15 cellular contexts compared by ENCODE assay signal in genomic region chr3:119365418-119365817, GRCh38.
DNase-seq lines count a peak whose midpoint lies in the region; ATAC-seq and TF ChIP-seq lines count a peak whose summit lies in the region.
"Had no signal": no experiment of that assay in that cellular context is flagged by ENCODE, and none has a peak within 500 bp of the region (broad histone marks: within the 10 kb centered on the region; RNA-seq: fewer than 3 reads in every experiment).

No MANE protein-coding gene starts in this region.

- ATAC-seq in SK-N-SH treated with all-trans-retinoic acid at 6 μM for 48 hours (peak; percentile 84), Right ventricle myocardium superior (ENCODE audit: poor library complexity) (no peak)
- ATAC-seq: A549, HCT116 had no signal

- no peak overlapping the region for H3K4me3 ChIP-seq in fibroblast of the aortic adventitia (ENCODE audit: low read depth, low read length)
- H3K4me3 ChIP-seq in neuron (ENCODE audit: low read length), result no peak overlapping the region
- H3K4me3 ChIP-seq: A549, BLaER1 had no signal

- no peaks in the 10 kb centered on the region for H3K9me3 ChIP-seq in neuron (ENCODE audit: low read length)
- H3K9me3 ChIP-seq: A549, BLaER1, Caco-2 had no signal

- H2AFZ ChIP-seq in neuron (ENCODE audit: low read depth, low read length), result peak overlapping the region; percentile 30

- intact Hi-C loops in Right ventricle myocardium superior (cut with DNase I), result no loop called here

- no peak for TF ChIP-seq CTCF in fibroblast of the aortic adventitia (IDR thresholded peaks at IDR 0.05; ENCODE audit: insufficient read depth, low read length)

- DNase-seq in fibroblast of the aortic adventitia (ENCODE audit: low read depth), result peak; percentile 23
- DNase-seq in NCI-H1694 treated with DMSO at 0.1 percent for 48 hours (lab: John Stamatoyannopoulos, UW), result no peak
- no peak for DNase-seq in H4 (ENCODE audit: low spot score)
- DNase-seq in Right ventricle myocardium superior, result no peak
- DNase-seq: AML-193; Caco-2; CD8-positive, alpha-beta memory T cell; DND-41; GDM1; GOT3 had no signal

- H3K27me3 ChIP-seq in neuron (ENCODE audit: insufficient read depth, low read length), result no peaks in the 10 kb centered on the region
- H3K27me3 ChIP-seq: BLaER1 had no signal

- no peaks in the 10 kb centered on the region for H3K4me1 ChIP-seq in neuron (ENCODE audit: insufficient read depth, low read length)
- H3K4me1 ChIP-seq: A549, BLaER1, Caco-2 had no signal

- H3K36me3 ChIP-seq in neuron (ENCODE audit: insufficient read depth, low read length), result no peaks in the 10 kb centered on the region
- H3K36me3 ChIP-seq: BLaER1 had no signal

TF ChIP-seq in SK-N-SH treated with all-trans-retinoic acid at 6 μM for 48 hours, 23 proteins besides CTCF, POLR2A, EP300 and RAD21:
- TF ChIP-seq ZFP3 (CRISPR knock-in tag; IDR thresholded peaks at IDR 0.05) (0 out of 2 replicates have a peak, but pooled peaks have one; percentile 68), PPARA (CRISPR knock-in tag; IDR thresholded peaks at IDR 0.05; ENCODE audit: borderline replicate concordance) (no peak), ESRRG (CRISPR knock-in tag; IDR thresholded peaks at IDR 0.05) (no peak), ZC3H10 (CRISPR knock-in tag; IDR thresholded peaks at IDR 0.05) (no peak), PATZ1 (CRISPR knock-in tag; IDR thresholded peaks at IDR 0.05; ENCODE audit: borderline replicate concordance) (no peak), TOX (CRISPR knock-in tag; IDR thresholded peaks at IDR 0.05; ENCODE audit: borderline replicate concordance) (no peak), BACH2 (CRISPR knock-in tag; IDR thresholded peaks at IDR 0.05; ENCODE audit: borderline replicate concordance) (peak; percentile 72), ZNF70 (CRISPR knock-in tag; IDR thresholded peaks at IDR 0.05) (0 out of 2 replicates have a peak, but pooled peaks have one; percentile 7), ZFP30 (CRISPR knock-in tag; IDR thresholded peaks at IDR 0.05) (no peak), POU6F1 (CRISPR knock-in tag; IDR thresholded peaks at IDR 0.05; ENCODE audit: borderline replicate concordance, low read depth) (no peak), TCF4 (CRISPR knock-in tag; IDR thresholded peaks at IDR 0.05; ENCODE audit: borderline replicate concordance) (peak; percentile 70; the same call in 1 of the 2 replicates), ZNF8 (CRISPR knock-in tag; IDR thresholded peaks at IDR 0.05) (peak; percentile 48; the same call in 1 of the 2 replicates), CSRNP3 (CRISPR knock-in tag; IDR thresholded peaks at IDR 0.05) (peak; percentile 42; the same call in 1 of the 2 replicates), OSR1 (CRISPR knock-in tag; IDR thresholded peaks at IDR 0.05) (no peak), ZNF565 (CRISPR knock-in tag; conservative IDR thresholded peaks at IDR 0.05; ENCODE audit: low read depth) (0 out of 2 replicates have a peak, but pooled peaks have one; percentile 43), SNAI2 (CRISPR knock-in tag; IDR thresholded peaks at IDR 0.05) (no peak), RARB (CRISPR knock-in tag; IDR thresholded peaks at IDR 0.05) (no peak), ARNTL (CRISPR knock-in tag; IDR thresholded peaks at IDR 0.05; ENCODE audit: borderline replicate concordance, low read depth) (no peak), GLIS3 (CRISPR knock-in tag; IDR thresholded peaks at IDR 0.05) (no peak), CSDC2 (CRISPR knock-in tag; IDR thresholded peaks at IDR 0.05) (0 out of 2 replicates have a peak, but pooled peaks have one; percentile 35), CREB5 (CRISPR knock-in tag; IDR thresholded peaks at IDR 0.05; ENCODE audit: low read depth) (no peak), ISL1 (CRISPR knock-in tag; IDR thresholded peaks at IDR 0.05) (no peak; the same call in 1 of the 2 replicates), TSHZ2 (CRISPR knock-in tag; IDR thresholded peaks at IDR 0.05) (peak; percentile 96)
TF ChIP-seq in SK-N-SH treated with all-trans-retinoic acid at 6 μM for 48 hours: peak in this region for 9.
